ENCODE assay signal across 8 cellular contexts in genomic region chr9:30711591-30711990, GRCh38.
"Had no signal": no experiment of that assay in that cellular context is flagged by ENCODE, and none has a peak within 500 bp of the region (broad histone marks: within the 10 kb centered on the region; RNA-seq: fewer than 3 reads in every experiment).

No MANE protein-coding gene starts in this region.

- H3K36me3 Mint-ChIP-seq: IgD-negative memory B cell had no signal

- H3K4me1 Mint-ChIP-seq: GM23338, H9, IgD-negative memory B cell had no signal

- FAIRE-seq: H1, H54, HepG2 had no signal

- H3K4me3 Mint-ChIP-seq: GM23338, H9, IgD-negative memory B cell had no signal

- DNase-seq: H9, HCEC 1CT had no signal

- ATAC-seq: GM23338, HepG2 had no signal

- H3K27ac ChIP-seq: HL-60 had no signal

- H3K27me3 Mint-ChIP-seq: IgD-negative memory B cell had no signal

- H3K27ac Mint-ChIP-seq: GM23338, H9, IgD-negative memory B cell had no signal

- H3K4me3 ChIP-seq: GM23338 had no signal
